Comparison of ENCODE assay signal across 14 cellular contexts in genomic region chr12:83473408-83474095, GRCh38.
DNase-seq lines count a peak whose midpoint lies in the region; ATAC-seq and TF ChIP-seq lines count a peak whose summit lies in the region.
"Had no signal": no experiment of that assay in that cellular context is flagged by ENCODE, and none has a peak within 500 bp of the region (broad histone marks: within the 10 kb centered on the region; RNA-seq: fewer than 3 reads in every experiment).

No MANE protein-coding gene starts in this region.

- intact Hi-C loops in right lobe of liver (cut with DNase I), result no loop called here
- intact Hi-C loops in Right ventricle myocardium inferior (cut with DNase I), result no loop called here

- H3K4me3 ChIP-seq in right lobe of liver (peak overlapping the region in 2 of 3 donors; percentile 3 to 11), BE2C (ENCODE audit: low read depth, low read length) (no peak overlapping the region)

- H3K36me3 ChIP-seq in right lobe of liver (no peaks in the 10 kb centered on the region), BE2C (no peaks in the 10 kb centered on the region)
- H3K36me3 ChIP-seq: neutrophil had no signal

- whole genome bisulfite sequencing in right lobe of liver (ENCODE audit: insufficient coverage, low coverage, low lambda C conversion rate, missing lambda C conversion rate), result 30% methylated on average over 3 of the region's 3 CpGs

- no peak for TF ChIP-seq POLR2A in right lobe of liver (IDR thresholded peaks at IDR 0.05)

- DNase-seq in right lobe of liver (no peak), BE2C (no peak), Right ventricle myocardium inferior (ENCODE audit: missing footprints) (no peak), MV-4-11 (lab: John Stamatoyannopoulos, UW) (no peak), GM20000 (ENCODE audit: low spot score) (no peak)
- DNase-seq: activated CD8-positive, alpha-beta memory T cell treated with anti-CD3 and anti-CD28 coated beads, Interleukin-2, amount 10 ng/mL, durations not matched to agents 7 days and 5 days; anterior cingulate cortex; H7; NCI-H526 treated with DMSO at 0.1 percent for 48 hours; stimulated activated CD4-positive, alpha-beta T cell treated with anti-CD3 and anti-CD28 coated beads, Interleukin-4, amount 100 ng/mL, for 4 hours had no signal

- peak; percentile 99 for ATAC-seq in GM19324 (IDR thresholded peaks at IDR 0.05; ENCODE audit: low FRiP score, unreplicated experiment)
- peak; percentile 96 for ATAC-seq in HG02623 (IDR thresholded peaks at IDR 0.05; ENCODE audit: unreplicated experiment)
- ATAC-seq in HG03457 (IDR thresholded peaks at IDR 0.05; ENCODE audit: unreplicated experiment), result peak; percentile 98
- ATAC-seq in right lobe of liver, result peak; percentile 64 to 85 (median 78)
- no peak for ATAC-seq in Right ventricle myocardium inferior
- ATAC-seq: activated CD8-positive, alpha-beta memory T cell treated with anti-CD3 and anti-CD28 coated beads, Interleukin-2, amount 10 ng/mL, durations not matched to agents 7 days and 5 days had no signal

- peaks cover 0 to 31% (median 10%) of the 10 kb centered on the region in 4 donors for H3K4me1 ChIP-seq in right lobe of liver
- H3K4me1 ChIP-seq in BE2C, result no peaks in the 10 kb centered on the region

- no peaks in the 10 kb centered on the region for H3K9me3 ChIP-seq in right lobe of liver
- H3K9me3 ChIP-seq in BE2C, result no peaks in the 10 kb centered on the region
- H3K9me3 ChIP-seq: neutrophil had no signal

- TF ChIP-seq CTCF in right lobe of liver (IDR thresholded peaks at IDR 0.05), result no peak
- TF ChIP-seq CTCF in BE2C (IDR thresholded peaks at IDR 0.05; ENCODE audit: low read depth, low read length), result no peak
- no peak for TF ChIP-seq CTCF in GM20000 (IDR thresholded peaks at IDR 0.05; ENCODE audit: extremely low read depth, missing control alignments)

- H3K27ac ChIP-seq in right lobe of liver, result peak overlapping the region in 2 of 3 donors; percentile 16 to 25
- H3K27ac ChIP-seq: neutrophil had no signal

- H3K27me3 ChIP-seq in right lobe of liver (no peaks in the 10 kb centered on the region), BE2C (no peaks in the 10 kb centered on the region)
- H3K27me3 ChIP-seq: neutrophil had no signal
